2 cellular contexts compared by ENCODE assay signal in the genomic region with DNA sequence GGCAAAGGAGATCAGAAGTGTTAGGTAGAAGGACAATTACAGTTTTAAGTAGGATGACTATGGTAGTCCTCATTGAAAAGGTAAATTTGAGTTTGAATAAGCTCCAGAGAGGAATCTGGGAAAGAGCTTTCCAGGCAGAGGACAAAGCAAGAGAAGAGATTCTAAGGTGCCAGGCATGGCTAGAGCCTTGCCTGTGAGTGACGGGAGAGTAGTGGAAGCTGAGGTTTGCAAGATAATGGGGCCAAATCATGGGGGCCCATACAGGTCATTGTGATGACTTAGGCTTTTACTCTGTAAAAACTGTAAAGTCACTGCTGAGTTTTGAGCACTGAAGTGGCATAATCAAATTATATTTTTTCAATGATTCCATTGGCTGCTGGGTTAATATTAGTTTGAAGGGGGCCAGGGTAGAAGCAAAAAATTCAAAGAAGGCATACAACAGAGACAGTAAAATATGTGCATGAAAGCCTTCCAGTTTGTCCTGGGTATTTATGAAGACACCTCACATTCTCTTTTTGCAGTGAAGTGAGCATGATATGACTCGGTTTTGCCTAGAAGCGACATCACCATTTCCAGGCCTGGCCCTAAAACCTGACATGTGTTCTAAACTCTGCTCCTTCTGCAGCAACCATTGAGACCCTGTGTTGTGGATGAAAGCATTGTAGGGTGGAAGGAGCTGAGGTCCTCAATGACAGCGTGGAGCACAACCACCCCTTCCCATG.
TF ChIP-seq lines count a peak whose summit lies in the region.

No MANE protein-coding gene starts in this region.

TF ChIP-seq in IMR-90, 13 proteins besides CTCF, POLR2A, EP300 and RAD21:
- TF ChIP-seq SMC3 (IDR thresholded peaks at IDR 0.05; ENCODE audit: low read depth, low read length) = no peak
- TF ChIP-seq, protein P1, sequence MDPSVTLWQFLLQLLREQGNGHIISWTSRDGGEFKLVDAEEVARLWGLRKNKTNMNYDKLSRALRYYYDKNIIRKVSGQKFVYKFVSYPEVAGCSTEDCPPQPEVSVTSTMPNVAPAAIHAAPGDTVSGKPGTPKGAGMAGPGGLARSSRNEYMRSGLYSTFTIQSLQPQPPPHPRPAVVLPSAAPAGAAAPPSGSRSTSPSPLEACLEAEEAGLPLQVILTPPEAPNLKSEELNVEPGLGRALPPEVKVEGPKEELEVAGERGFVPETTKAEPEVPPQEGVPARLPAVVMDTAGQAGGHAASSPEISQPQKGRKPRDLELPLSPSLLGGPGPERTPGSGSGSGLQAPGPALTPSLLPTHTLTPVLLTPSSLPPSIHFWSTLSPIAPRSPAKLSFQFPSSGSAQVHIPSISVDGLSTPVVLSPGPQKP (IDR thresholded peaks at IDR 0.05; ENCODE audit: borderline replicate concordance, low read depth, low read length) = no peak
TF ChIP-seq in IMR-90: peak in this region for 0.

TF ChIP-seq in H1, 55 proteins besides CTCF, POLR2A, EP300 and RAD21:
- TF ChIP-seq BACH1 (IDR thresholded peaks at IDR 0.05; ENCODE audit: low read length) = 0 out of 2 replicates have a peak, but pooled peaks have one; percentile 31
- TF ChIP-seq, protein P2, sequence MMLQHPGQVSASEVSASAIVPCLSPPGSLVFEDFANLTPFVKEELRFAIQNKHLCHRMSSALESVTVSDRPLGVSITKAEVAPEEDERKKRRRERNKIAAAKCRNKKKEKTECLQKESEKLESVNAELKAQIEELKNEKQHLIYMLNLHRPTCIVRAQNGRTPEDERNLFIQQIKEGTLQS (IDR thresholded peaks at IDR 0.05; ENCODE audit: insufficient read depth, low read depth, low read length) = no peak
TF ChIP-seq in H1: peak in this region for 1.
